28 cellular contexts compared by ENCODE assay signal in genomic region chr7:148782757-148783456, GRCh38.
DNase-seq lines count a peak whose midpoint lies in the region; ATAC-seq and TF ChIP-seq lines count a peak whose summit lies in the region.
"Had no signal": no experiment of that assay in that cellular context is flagged by ENCODE, and none has a peak within 500 bp of the region (broad histone marks: within the 10 kb centered on the region; RNA-seq: fewer than 3 reads in every experiment).

No MANE protein-coding gene starts in this region.

- intact Hi-C loops in right lobe of liver (cut with DNase I) = no loop called here

- H3K27ac ChIP-seq in RWPE2 (ENCODE audit: poor library complexity, severe bottlenecking) (peak overlapping the region; percentile 49), right lobe of liver (no peak overlapping the region)
- H3K27ac ChIP-seq: esophagus muscularis mucosa, heart right ventricle, KMS-11, SJSA1, spleen, thoracic aorta, WERI-Rb-1 had no signal

- H3K27me3 ChIP-seq in RWPE2 (ENCODE audit: insufficient read depth, poor library complexity, severe bottlenecking) = no peaks in the 10 kb centered on the region
- H3K27me3 ChIP-seq in right lobe of liver = no peaks in the 10 kb centered on the region
- H3K27me3 ChIP-seq: esophagus muscularis mucosa, heart right ventricle, SJSA1, spleen had no signal

- TF ChIP-seq POLR2A in right lobe of liver (IDR thresholded peaks at IDR 0.05) = no peak

- peak; percentile 35 for ATAC-seq in RWPE2 (ENCODE audit: low read depth)
- peak in 3 of 4 donors; percentile 22 to 51 (median 28) for ATAC-seq in right lobe of liver
- ATAC-seq: activated naive CD4-positive, alpha-beta T cell treated with anti-CD3 and anti-CD28 coated beads, Interleukin-2, amount 50 U/mL, for 72 hours; CD8-positive, alpha-beta T cell had no signal

- H3K9me3 ChIP-seq in RWPE2 (ENCODE audit: severe bottlenecking) = no peaks in the 10 kb centered on the region
- no peaks in the 10 kb centered on the region for H3K9me3 ChIP-seq in right lobe of liver
- H3K9me3 ChIP-seq: esophagus muscularis mucosa, heart right ventricle, SJSA1, spleen, thoracic aorta had no signal

- H3K4me3 ChIP-seq in RWPE2 (ENCODE audit: severe bottlenecking) = peak overlapping the region; percentile 14
- peak overlapping the region; percentile 37 for H3K4me3 ChIP-seq in epithelial cell of proximal tubule (ENCODE audit: low read depth, low read length)
- H3K4me3 ChIP-seq in right lobe of liver = no peak overlapping the region
- H3K4me3 ChIP-seq: esophagus muscularis mucosa, SJSA1, spleen, thoracic aorta had no signal

- peaks cover 51% of the 10 kb centered on the region for H3K36me3 ChIP-seq in RWPE2 (ENCODE audit: low read depth)
- peaks cover 3 to 56% (median 23%) of the 10 kb centered on the region in 4 donors for H3K36me3 ChIP-seq in right lobe of liver

- DNase-seq in Ammon's horn (ENCODE audit: low spot score) (peak; percentile 14), RWPE2 (ENCODE audit: low spot score) (no peak), epithelial cell of proximal tubule (ENCODE audit: low read depth) (no peak), right lobe of liver (no peak), AG08395 (ENCODE audit: low spot score) (no peak), Kasumi-1 (lab: John Stamatoyannopoulos, UW) (no peak)
- DNase-seq in effector CD4-positive, alpha-beta T cell = no peak
- DNase-seq in central memory CD4-positive, alpha-beta T cell = no peak
- DNase-seq: activated CD4-positive, alpha-beta T cell treated with anti-CD3 and anti-CD28 coated beads for 48 hours; anterior cingulate cortex; CD8-positive, alpha-beta T cell; EL; endodermal cell; foreskin fibroblast; GOT3; heart right ventricle; NCI-H1417; NCI-H2081 treated with DMSO at 0.1 percent for 48 hours; NCI-H345; spleen; stimulated activated CD8-positive, alpha-beta memory T cell treated with anti-CD3 and anti-CD28 coated beads, Interleukin-4, amount 100 ng/mL, for 48 hours; T1000; WERI-Rb-1 had no signal

- H3K4me1 ChIP-seq in RWPE2 (ENCODE audit: insufficient read depth, poor library complexity, severe bottlenecking) (peaks cover 15% of the 10 kb centered on the region), right lobe of liver (no peaks in the 10 kb centered on the region)
- H3K4me1 ChIP-seq: esophagus muscularis mucosa, SJSA1, spleen had no signal

- WGBS in right lobe of liver (ENCODE audit: insufficient coverage, low coverage, low lambda C conversion rate, missing lambda C conversion rate) = 86% methylated on average over 27 of the region's 44 CpGs

- TF ChIP-seq CTCF in RWPE2 (IDR thresholded peaks at IDR 0.05; ENCODE audit: poor library complexity, severe bottlenecking) (no peak), epithelial cell of proximal tubule (conservative IDR thresholded peaks at IDR 0.05; ENCODE audit: low read depth, low read length) (no peak), right lobe of liver (IDR thresholded peaks at IDR 0.05) (no peak)

Comparison
In these comparisons a context has a peak if more than half of its experiments do, and no peak if none do; other contexts are left out.
1. H3K4me3 ChIP-seq: peak in RWPE2 (single experiment) and epithelial cell of proximal tubule (single experiment); none in right lobe of liver (0 of 3).